In genomic region chr5:39164016-39164415, GRCh38 we compare ENCODE assay signal across 15 cellular contexts. TPM values are rescaled to one million over a fixed set of nuclear protein-coding genes. Genes with fewer than 3 reads are reported as not detected.
A peak's percentile ranks its signal among the peaks of the same experiment; 100 is the strongest.
DNase-seq lines count a peak whose midpoint lies in the region; TF ChIP-seq lines count a peak whose summit lies in the region.
"Had no signal": no experiment of that assay in that cellular context is flagged by ENCODE, and none has a peak within 500 bp of the region (broad histone marks: within the 10 kb centered on the region; RNA-seq: fewer than 3 reads in every experiment).

No MANE protein-coding gene starts in this region.

- no peaks in the 10 kb centered on the region for H3K79me2 ChIP-seq in PC-9 (ENCODE audit: low read depth)

- CTCF ChIA-PET in PC-9 (lab: Charles Lee): interaction anchor here (0.5 to 0.6 kb wide), 2 partner anchors 32 to 338 kb away, joined by 4 to 8 read pairs; no protein-coding TSS in a partner anchor

- no peaks in the 10 kb centered on the region for H3K27me3 Mint-ChIP-seq in stimulated activated naive CD8-positive, alpha-beta T cell treated with anti-CD3 and anti-CD28 coated beads, Interleukin-15, Interleukin-2, amounts not matched to agents 100 ng/mL and 50 ng/mL, for 24 hours

- intact Hi-C loops in PC-9 (cut with micrococcal nuclease; ENCODE audit: unreplicated experiment): no loop called here

- H4K20me1 ChIP-seq in PC-9 (ENCODE audit: insufficient read depth): no peaks in the 10 kb centered on the region

- peaks cover 11% of the 10 kb centered on the region for H3K36me3 Mint-ChIP-seq in stimulated activated naive CD8-positive, alpha-beta T cell treated with anti-CD3 and anti-CD28 coated beads, Interleukin-15, Interleukin-2, amounts not matched to agents 100 ng/mL and 50 ng/mL, for 24 hours (ENCODE audit: low read depth)

- no peak overlapping the region for H3K4me2 ChIP-seq in PC-9

- peak; percentile 49 for DNase-seq in activated naive CD4-positive, alpha-beta T cell treated with Interleukin-2 at 50 U/mL for 16 hours
- no peak for DNase-seq in activated naive CD4-positive, alpha-beta T cell treated with anti-CD3 and anti-CD28 coated beads, Interleukin-2, amount 50 U/mL, for 16 hours
- peak; percentile 40 for DNase-seq in activated CD4-positive, CD25-positive, alpha-beta regulatory T cell treated with anti-CD3 and anti-CD28 coated beads, Interleukin-2, amount 50 U/mL, for 72 hours
- DNase-seq in epithelial cell of prostate (ENCODE audit: low read depth, low spot score) (no peak), PC-9 (no peak), inferior parietal cortex (ENCODE audit: extremely low spot score) (no peak), GM10266 (ENCODE audit: extremely low spot score) (no peak)
- DNase-seq: foreskin melanocyte; left ventricle myocardium superior; NK-92 treated with Interleukin-12 subunit alpha and Interleukin-12 subunit beta, amount 100 ng/mL, for 24 hours; posterior cingulate gyrus; testis had no signal

- peaks cover 9% of the 10 kb centered on the region; the same call in 1 of the 2 replicates for H3F3A ChIP-seq in PC-9 (ENCODE audit: insufficient read depth, low read depth)

- H3K4me3 ChIP-seq in PC-9: no peak overlapping the region
- H3K4me3 ChIP-seq: coronary artery, testis had no signal

- POLR2A ChIA-PET in PC-9 (lab: Charles Lee; ENCODE audit: unreplicated experiment): no interaction called here

- H3K4me1 ChIP-seq in PC-9 (replicated peaks; ENCODE audit: insufficient read depth): peaks cover 14% of the 10 kb centered on the region
- H3K4me1 ChIP-seq: testis had no signal

- TF ChIP-seq CTCF in PC-9 (conservative IDR thresholded peaks at IDR 0.05) (no peak), GM10266 (IDR thresholded peaks at IDR 0.05; ENCODE audit: control insufficient read depth, insufficient read depth, low read depth, missing control alignments) (no peak)

- no peaks in the 10 kb centered on the region for H3K27me3 ChIP-seq in PC-9 (ENCODE audit: insufficient read depth, low read depth)
- H3K27me3 ChIP-seq: testis had no signal

- no peaks in the 10 kb centered on the region for H3K36me3 ChIP-seq in PC-9 (ENCODE audit: low read depth)

- peak overlapping the region; percentile 98 for H3K27ac Mint-ChIP-seq in stimulated activated naive CD8-positive, alpha-beta T cell treated with anti-CD3 and anti-CD28 coated beads, Interleukin-15, Interleukin-2, amounts not matched to agents 100 ng/mL and 50 ng/mL, for 24 hours

- BruUV-seq in PC-9 (replicated peaks; lab: Mats Ljungman, UMichigan): no TSS peak

- 0 out of 2 replicates have a peak, but pooled peaks cover 3% of the 10 kb centered on the region for H3K9me3 ChIP-seq in PC-9 (ENCODE audit: insufficient read depth, low read depth)
- H3K9me3 ChIP-seq: testis had no signal

- 0 out of 2 replicates have a peak, but pooled peaks cover 5% of the 10 kb centered on the region for H3K9me2 ChIP-seq in PC-9 (ENCODE audit: insufficient read depth)

- H3K4me1 Mint-ChIP-seq in stimulated activated naive CD8-positive, alpha-beta T cell treated with anti-CD3 and anti-CD28 coated beads, Interleukin-15, Interleukin-2, amounts not matched to agents 100 ng/mL and 50 ng/mL, for 24 hours (ENCODE audit: low read depth): peaks cover 95% of the 10 kb centered on the region

- H2AFZ ChIP-seq in PC-9: no peak overlapping the region

- peak overlapping the region; percentile 36 for H3K27ac ChIP-seq in epithelial cell of prostate
- H3K27ac ChIP-seq in PC-9: no peak overlapping the region
- H3K27ac ChIP-seq: coronary artery, testis had no signal

- H3K4me3 Mint-ChIP-seq in stimulated activated naive CD8-positive, alpha-beta T cell treated with anti-CD3 and anti-CD28 coated beads, Interleukin-15, Interleukin-2, amounts not matched to agents 100 ng/mL and 50 ng/mL, for 24 hours: peak overlapping the region; percentile 67

- no peaks in the 10 kb centered on the region for H3K9me3 Mint-ChIP-seq in stimulated activated naive CD8-positive, alpha-beta T cell treated with anti-CD3 and anti-CD28 coated beads, Interleukin-15, Interleukin-2, amounts not matched to agents 100 ng/mL and 50 ng/mL, for 24 hours

RNA-seq across cellular contexts. Expression of gene FYB1, which starts 55.3 kb away (rescaled TPM):
- 7.1 and 10.5 TPM in 2 replicates for total RNA-seq in PC-9 (2021)
- total RNA-seq: G401 had no signal

Comparison
In these comparisons a context has a peak if more than half of its experiments do, and no peak if none do; other contexts are left out.
1. DNase-seq: peak in activated naive CD4-positive, alpha-beta T cell treated with Interleukin-2 at 50 U/mL for 16 hours (single experiment) and activated CD4-positive, CD25-positive, alpha-beta regulatory T cell treated with anti-CD3 and anti-CD28 coated beads, Interleukin-2, amount 50 U/mL, for 72 hours (single experiment); none in activated naive CD4-positive, alpha-beta T cell treated with anti-CD3 and anti-CD28 coated beads, Interleukin-2, amount 50 U/mL, for 16 hours (single experiment), epithelial cell of prostate (single experiment), PC-9 (0 of 2), inferior parietal cortex (single experiment) and GM10266 (single experiment).